Comparison of ENCODE assay signal across 1 cellular context in genomic region chr1:27504588-27505419, GRCh38.
A peak's percentile ranks its signal among the peaks of the same experiment; 100 is the strongest.
TF ChIP-seq lines count a peak whose summit lies in the region.

No MANE protein-coding gene starts in this region.

TF ChIP-seq in HepG2, 621 proteins besides CTCF, POLR2A, EP300 and RAD21 (continued from another document and continues in another):
- TF ChIP-seq TBX3 (IDR thresholded peaks at IDR 0.05; ENCODE audit: borderline replicate concordance) = no peak
- no peak for TF ChIP-seq NFIC (IDR thresholded peaks at IDR 0.05; ENCODE audit: low read length)
- TF ChIP-seq ONECUT2 (CRISPR knock-in tag; IDR thresholded peaks at IDR 0.05) = no peak
- no peak for TF ChIP-seq FOXP1 (IDR thresholded peaks at IDR 0.05)
- TF ChIP-seq FOXP1 (CRISPR knock-in tag; IDR thresholded peaks at IDR 0.05) = no peak; the same call in 1 of the 2 replicates
- no peak for TF ChIP-seq ZFP1 (CRISPR knock-in tag; IDR thresholded peaks at IDR 0.05)
- no peak for TF ChIP-seq ZSCAN30 (CRISPR knock-in tag; IDR thresholded peaks at IDR 0.05)
- TF ChIP-seq KDM1A (CRISPR knock-in tag; IDR thresholded peaks at IDR 0.05) = peak; percentile 98
- peak; percentile 71 for TF ChIP-seq RBM22 (optimal IDR thresholded peaks at IDR 0.05; ENCODE audit: low read length)
- TF ChIP-seq CBX5 (CRISPR knock-in tag; IDR thresholded peaks at IDR 0.05; ENCODE audit: borderline replicate concordance) = peak; percentile 73; the same call in 1 of the 2 replicates
- TF ChIP-seq SOX5 (CRISPR knock-in tag; IDR thresholded peaks at IDR 0.05; ENCODE audit: borderline replicate concordance) = peak; percentile 67; the same call in 1 of the 2 replicates
- no peak for TF ChIP-seq SETDB1 (CRISPR knock-in tag; IDR thresholded peaks at IDR 0.05; ENCODE audit: borderline replicate concordance)
- TF ChIP-seq GABPB1 (CRISPR knock-in tag; IDR thresholded peaks at IDR 0.05) = peak; percentile 79
- no peak for TF ChIP-seq HHEX (CRISPR knock-in tag; IDR thresholded peaks at IDR 0.05)
- TF ChIP-seq CHD4 (IDR thresholded peaks at IDR 0.05; ENCODE audit: borderline replicate concordance, low read length) = peak; percentile 88; the same call in 1 of the 2 replicates
- no peak; the same call in 1 of the 2 replicates for TF ChIP-seq ZHX1 (CRISPR knock-in tag; IDR thresholded peaks at IDR 0.05; ENCODE audit: low read depth)
- no peak; the same call in 1 of the 2 replicates for TF ChIP-seq CENPBD1 (CRISPR knock-in tag; IDR thresholded peaks at IDR 0.05; ENCODE audit: borderline replicate concordance, low read depth)
- TF ChIP-seq KMT2A (CRISPR knock-in tag; IDR thresholded peaks at IDR 0.05) = no peak
- TF ChIP-seq ASH2L (IDR thresholded peaks at IDR 0.05; ENCODE audit: insufficient read length, low read depth, low read length) = peak; percentile 61
- TF ChIP-seq IRF9 (CRISPR knock-in tag; IDR thresholded peaks at IDR 0.05; ENCODE audit: borderline replicate concordance) = no peak
- no peak for TF ChIP-seq SP2 (CRISPR knock-in tag; IDR thresholded peaks at IDR 0.05)
- no peak for TF ChIP-seq SRSF4 (IDR thresholded peaks at IDR 0.05; ENCODE audit: low read depth, low read length, poor library complexity, severe bottlenecking)
- peak; percentile 70 for TF ChIP-seq HNF4A (CRISPR knock-in tag; IDR thresholded peaks at IDR 0.05)
- no peak for TF ChIP-seq MATR3 (CRISPR knock-in tag; IDR thresholded peaks at IDR 0.05)
- TF ChIP-seq TP53 (CRISPR knock-in tag; conservative IDR thresholded peaks at IDR 0.05) = no peak
- peak; percentile 79; the same call in 1 of the 2 replicates for TF ChIP-seq TBX2 (CRISPR knock-in tag; IDR thresholded peaks at IDR 0.05; ENCODE audit: borderline replicate concordance)
- no peak for TF ChIP-seq RERE (CRISPR knock-in tag; IDR thresholded peaks at IDR 0.05; ENCODE audit: low read depth)
- 0 out of 2 replicates have a peak, but pooled peaks have one; percentile 36 for TF ChIP-seq RFXANK (CRISPR knock-in tag; IDR thresholded peaks at IDR 0.05)
- peak; percentile 92 for TF ChIP-seq ZSCAN31 (CRISPR knock-in tag; IDR thresholded peaks at IDR 0.05; ENCODE audit: low read depth)
- TF ChIP-seq ELF1 (CRISPR knock-in tag; IDR thresholded peaks at IDR 0.05) = peak; percentile 68
- TF ChIP-seq GPBP1L1 (CRISPR knock-in tag; IDR thresholded peaks at IDR 0.05) = no peak
- TF ChIP-seq PPARG (CRISPR knock-in tag; conservative IDR thresholded peaks at IDR 0.05) = peak; percentile 59; the same call in 1 of the 2 replicates
- peak; percentile 99 for TF ChIP-seq ZNF292 (CRISPR knock-in tag; IDR thresholded peaks at IDR 0.05; ENCODE audit: borderline replicate concordance, low read depth)
- peak; percentile 96 for TF ChIP-seq THRA (CRISPR knock-in tag; IDR thresholded peaks at IDR 0.05; ENCODE audit: borderline replicate concordance)
- no peak for TF ChIP-seq THYN1 (CRISPR knock-in tag; IDR thresholded peaks at IDR 0.05; ENCODE audit: borderline replicate concordance, low read depth)
- peak; percentile 45 for TF ChIP-seq JARID2 (CRISPR knock-in tag; IDR thresholded peaks at IDR 0.05; ENCODE audit: insufficient replicate concordance)
- no peak for TF ChIP-seq TEF (CRISPR knock-in tag; IDR thresholded peaks at IDR 0.05)
- peak; percentile 91 for TF ChIP-seq RXRB (CRISPR knock-in tag; IDR thresholded peaks at IDR 0.05; ENCODE audit: borderline replicate concordance)
- TF ChIP-seq ZNF597 (CRISPR knock-in tag; IDR thresholded peaks at IDR 0.05) = no peak
- TF ChIP-seq RFX3 (CRISPR knock-in tag; IDR thresholded peaks at IDR 0.05) = 0 out of 2 replicates have a peak, but pooled peaks have one; percentile 9
- TF ChIP-seq CHCHD3 (CRISPR knock-in tag; IDR thresholded peaks at IDR 0.05) = 0 out of 2 replicates have a peak, but pooled peaks have one; percentile 16
- TF ChIP-seq MAX (IDR thresholded peaks at IDR 0.05) = peak; percentile 58
- no peak for TF ChIP-seq ZNF607 (CRISPR knock-in tag; IDR thresholded peaks at IDR 0.05; ENCODE audit: borderline replicate concordance)
- TF ChIP-seq KAT8 (CRISPR knock-in tag; IDR thresholded peaks at IDR 0.05) = peak; percentile 57
- peak; percentile 74 for TF ChIP-seq TARDBP (CRISPR knock-in tag; IDR thresholded peaks at IDR 0.05)
- TF ChIP-seq ZNF557 (CRISPR knock-in tag; IDR thresholded peaks at IDR 0.05) = no peak
- TF ChIP-seq ZNF770 (CRISPR knock-in tag; IDR thresholded peaks at IDR 0.05) = peak; percentile 72
- TF ChIP-seq FOXA3 (CRISPR knock-in tag; IDR thresholded peaks at IDR 0.05) = peak; percentile 63
